ENCODE assay signal across 33 cellular contexts in genomic region chr1:111639602-111640198, GRCh38. TPM values are rescaled to one million over a fixed set of nuclear protein-coding genes. Genes with fewer than 3 reads are reported as not detected.
DNase-seq lines count a peak whose midpoint lies in the region; ATAC-seq, FAIRE-seq and TF ChIP-seq lines count a peak whose summit lies in the region.
"Had no signal": no experiment of that assay in that cellular context is flagged by ENCODE, and none has a peak within 500 bp of the region (broad histone marks: within the 10 kb centered on the region; RNA-seq: fewer than 3 reads in every experiment).

No MANE protein-coding gene starts in this region.

- H3K36me3 ChIP-seq in right lobe of liver = no peaks in the 10 kb centered on the region
- H3K36me3 ChIP-seq: esophagus squamous epithelium, pancreas, vagina had no signal

- H3K4me3 Mint-ChIP-seq in activated naive CD4-positive, alpha-beta T cell treated with anti-CD3 and anti-CD28 coated beads, Interleukin-2, amount 50 U/mL, for 24 hours = no peak overlapping the region
- no peak overlapping the region for H3K4me3 Mint-ChIP-seq in activated naive CD4-positive, alpha-beta T cell treated with anti-CD3 and anti-CD28 coated beads for 36 hours
- H3K4me3 Mint-ChIP-seq in type B pancreatic cell = peak overlapping the region; percentile 28
- H3K4me3 Mint-ChIP-seq in activated T-helper 17 cell treated with anti-CD3 and anti-CD28 coated beads, Interleukin-2, amount 50 U/mL, for 72 hours = no peak overlapping the region
- H3K4me3 Mint-ChIP-seq: activated CD4-positive, alpha-beta memory T cell treated with anti-CD3 and anti-CD28 coated beads, Interleukin-2, amount 10 ng/mL, durations not matched to agents 7 days and 5 days; neural crest cell; stimulated activated naive CD8-positive, alpha-beta T cell treated with anti-CD3 and anti-CD28 coated beads, Interleukin-15, Interleukin-2, amounts not matched to agents 100 ng/mL and 50 ng/mL, for 24 hours; T-helper 2 cell treated with Interferon-gamma antibody and Interleukin-4, amounts not matched to agents 5 μg/mL and 100 μg/mL, for 36 hours had no signal

- H3K36me3 Mint-ChIP-seq in activated naive CD4-positive, alpha-beta T cell treated with anti-CD3 and anti-CD28 coated beads, Interleukin-2, amount 50 U/mL, for 24 hours = peaks cover 8% of the 10 kb centered on the region
- peaks cover 11% of the 10 kb centered on the region for H3K36me3 Mint-ChIP-seq in activated naive CD4-positive, alpha-beta T cell treated with anti-CD3 and anti-CD28 coated beads for 36 hours (ENCODE audit: low read depth)
- H3K36me3 Mint-ChIP-seq in type B pancreatic cell = peaks cover 4% of the 10 kb centered on the region
- peaks cover 70% of the 10 kb centered on the region for H3K36me3 Mint-ChIP-seq in activated T-helper 17 cell treated with anti-CD3 and anti-CD28 coated beads, Interleukin-2, amount 50 U/mL, for 72 hours (ENCODE audit: low read depth)

- peak; percentile 48 to 82 (median 74) for ATAC-seq in right lobe of liver
- no peak for ATAC-seq in activated T-helper 17 cell treated with anti-CD3 and anti-CD28 coated beads, Interleukin-2, amount 50 U/mL, for 72 hours (replicated peaks)
- ATAC-seq: A549, foreskin keratinocyte, right cardiac atrium had no signal

- CTCF ChIA-PET in activated naive CD4-positive, alpha-beta T cell treated with anti-CD3 and anti-CD28 coated beads for 36 hours (lab: Charles Lee) = interaction anchor here (0.6 kb wide), 1 partner anchor 23 kb away, joined by 5 read pairs; no protein-coding TSS in a partner anchor

- intact Hi-C loops in activated naive CD4-positive, alpha-beta T cell treated with anti-CD3 and anti-CD28 coated beads for 36 hours (cut with micrococcal nuclease) = no loop called here
- intact Hi-C loops in right lobe of liver (cut with DNase I) = no loop called here

- no peak for DNase-seq in activated naive CD4-positive, alpha-beta T cell treated with anti-CD3 and anti-CD28 coated beads for 36 hours
- DNase-seq in OCI-M1 (lab: John Stamatoyannopoulos, UW) = peak; percentile 29
- no peak for DNase-seq in right lobe of liver
- DNase-seq in type B pancreatic cell (ENCODE audit: extremely low spot score, unreplicated experiment) = no peak
- no peak for DNase-seq in amygdala (lab: John Stamatoyannopoulos, UW)
- DNase-seq in GM12891 (ENCODE audit: insufficient read length, low spot score) = no peak
- DNase-seq: activated CD4-positive, alpha-beta memory T cell treated with anti-CD3 and anti-CD28 coated beads, Interleukin-2, amount 10 ng/mL, durations not matched to agents 7 days and 5 days; activated CD8-positive, alpha-beta memory T cell treated with anti-CD3 and anti-CD28 coated beads, Interleukin-2, amount 50 U/mL, for 48 hours; activated effector memory CD4-positive, alpha-beta T cell treated with Interleukin-2 at 50 U/mL for 16 hours; caudate nucleus; dermis blood vessel endothelial cell; esophagus squamous epithelium; foreskin keratinocyte; H7; KBM-7; kidney glomerular epithelial cell; NCI-H1092; NCI-H1694 treated with DMSO at 0.1 percent for 48 hours; NCI-H446; NCI-H748 treated with DMSO at 0.1 percent for 48 hours; pancreas; right cardiac atrium; spleen; stimulated activated CD4-positive, alpha-beta T cell treated with anti-CD3 and anti-CD28 coated beads, Interleukin-2, amount 100 ng/mL, for 24 hours; stimulated activated CD8-positive, alpha-beta memory T cell treated with anti-CD3 and anti-CD28 coated beads, Interleukin-4, amount 100 ng/mL, for 48 hours had no signal

- TF ChIP-seq POLR2A in right lobe of liver (IDR thresholded peaks at IDR 0.05) (no peak), GM12891 (IDR thresholded peaks at IDR 0.05; ENCODE audit: low read depth, low read length) (no peak)

- no peaks in the 10 kb centered on the region for H3K9me3 ChIP-seq in right lobe of liver
- H3K9me3 ChIP-seq: A549, esophagus squamous epithelium, pancreas, vagina had no signal

- no peaks in the 10 kb centered on the region for H3K27me3 Mint-ChIP-seq in activated naive CD4-positive, alpha-beta T cell treated with anti-CD3 and anti-CD28 coated beads, Interleukin-2, amount 50 U/mL, for 24 hours
- H3K27me3 Mint-ChIP-seq in activated naive CD4-positive, alpha-beta T cell treated with anti-CD3 and anti-CD28 coated beads for 36 hours (ENCODE audit: low read depth) = no peaks in the 10 kb centered on the region
- no peaks in the 10 kb centered on the region for H3K27me3 Mint-ChIP-seq in type B pancreatic cell
- no peaks in the 10 kb centered on the region for H3K27me3 Mint-ChIP-seq in activated T-helper 17 cell treated with anti-CD3 and anti-CD28 coated beads, Interleukin-2, amount 50 U/mL, for 72 hours
- H3K27me3 Mint-ChIP-seq: activated CD4-positive, alpha-beta memory T cell treated with anti-CD3 and anti-CD28 coated beads, Interleukin-2, amount 10 ng/mL, durations not matched to agents 7 days and 5 days; stimulated activated naive CD8-positive, alpha-beta T cell treated with anti-CD3 and anti-CD28 coated beads, Interleukin-15, Interleukin-2, amounts not matched to agents 100 ng/mL and 50 ng/mL, for 24 hours had no signal

- 44% methylated on average over 3 of the region's 3 CpGs for WGBS in right lobe of liver (ENCODE audit: insufficient coverage, low coverage, low lambda C conversion rate, missing lambda C conversion rate)

- H3K27ac Mint-ChIP-seq in activated naive CD4-positive, alpha-beta T cell treated with anti-CD3 and anti-CD28 coated beads, Interleukin-2, amount 50 U/mL, for 24 hours = peak overlapping the region; percentile 51
- no peak overlapping the region for H3K27ac Mint-ChIP-seq in activated naive CD4-positive, alpha-beta T cell treated with anti-CD3 and anti-CD28 coated beads for 36 hours
- no peak overlapping the region for H3K27ac Mint-ChIP-seq in type B pancreatic cell
- no peak overlapping the region for H3K27ac Mint-ChIP-seq in activated T-helper 17 cell treated with anti-CD3 and anti-CD28 coated beads, Interleukin-2, amount 50 U/mL, for 72 hours
- H3K27ac Mint-ChIP-seq: activated CD4-positive, alpha-beta memory T cell treated with anti-CD3 and anti-CD28 coated beads, Interleukin-2, amount 10 ng/mL, durations not matched to agents 7 days and 5 days; stimulated activated naive CD8-positive, alpha-beta T cell treated with anti-CD3 and anti-CD28 coated beads, Interleukin-15, Interleukin-2, amounts not matched to agents 100 ng/mL and 50 ng/mL, for 24 hours; T-helper 2 cell treated with Interferon-gamma antibody and Interleukin-4, amounts not matched to agents 5 μg/mL and 100 μg/mL, for 36 hours had no signal

- H3K27me3 ChIP-seq in right lobe of liver = no peaks in the 10 kb centered on the region
- H3K27me3 ChIP-seq: esophagus squamous epithelium, foreskin keratinocyte, pancreas, spleen, vagina had no signal

- FAIRE-seq in GM12891 (lab: Jason Lieb, UNC) = no peak
- FAIRE-seq: A549 had no signal

- H3K9me3 Mint-ChIP-seq in activated naive CD4-positive, alpha-beta T cell treated with anti-CD3 and anti-CD28 coated beads, Interleukin-2, amount 50 U/mL, for 24 hours = peaks cover 5% of the 10 kb centered on the region
- H3K9me3 Mint-ChIP-seq in activated naive CD4-positive, alpha-beta T cell treated with anti-CD3 and anti-CD28 coated beads for 36 hours = peaks cover 5% of the 10 kb centered on the region
- no peaks in the 10 kb centered on the region for H3K9me3 Mint-ChIP-seq in type B pancreatic cell
- no peaks in the 10 kb centered on the region for H3K9me3 Mint-ChIP-seq in activated T-helper 17 cell treated with anti-CD3 and anti-CD28 coated beads, Interleukin-2, amount 50 U/mL, for 72 hours
- H3K9me3 Mint-ChIP-seq: activated CD4-positive, alpha-beta memory T cell treated with anti-CD3 and anti-CD28 coated beads, Interleukin-2, amount 10 ng/mL, durations not matched to agents 7 days and 5 days had no signal

- peaks cover 77% of the 10 kb centered on the region for H3K4me1 Mint-ChIP-seq in activated naive CD4-positive, alpha-beta T cell treated with anti-CD3 and anti-CD28 coated beads, Interleukin-2, amount 50 U/mL, for 24 hours
- H3K4me1 Mint-ChIP-seq in activated naive CD4-positive, alpha-beta T cell treated with anti-CD3 and anti-CD28 coated beads for 36 hours (ENCODE audit: low read depth) = peaks cover 60% of the 10 kb centered on the region
- peaks cover 8% of the 10 kb centered on the region for H3K4me1 Mint-ChIP-seq in type B pancreatic cell (ENCODE audit: unreplicated experiment)
- H3K4me1 Mint-ChIP-seq in activated T-helper 17 cell treated with anti-CD3 and anti-CD28 coated beads, Interleukin-2, amount 50 U/mL, for 72 hours = peaks cover 42% of the 10 kb centered on the region

- TF ChIP-seq CTCF in right lobe of liver (IDR thresholded peaks at IDR 0.05) (no peak), type B pancreatic cell (conservative IDR thresholded peaks at IDR 0.05) (no peak)

- H3K4me1 ChIP-seq in right lobe of liver = peaks cover 0 to 21% (median 5%) of the 10 kb centered on the region in 4 donors
- H3K4me1 ChIP-seq: A549, foreskin keratinocyte had no signal

- no peak overlapping the region for H3K4me3 ChIP-seq in right lobe of liver
- H3K4me3 ChIP-seq: A549, esophagus squamous epithelium, lung, pancreas, spleen, vagina had no signal

- peak overlapping the region in 1 of 3 donors; percentile 34 for H3K27ac ChIP-seq in right lobe of liver
- H3K27ac ChIP-seq: A549, esophagus squamous epithelium, foreskin keratinocyte, pancreas, spleen, vagina had no signal

TF ChIP-seq in GM12891, 5 proteins besides CTCF, POLR2A, EP300 and RAD21:
- TF ChIP-seq POLR2AphosphoS5 (IDR thresholded peaks at IDR 0.05; ENCODE audit: low read depth, low read length) (no peak), SPI1 (IDR thresholded peaks at IDR 0.05; ENCODE audit: low read depth, low read length) (no peak), PAX5 (IDR thresholded peaks at IDR 0.05; ENCODE audit: insufficient read depth, low read length, severe bottlenecking) (no peak), TAF1 (IDR thresholded peaks at IDR 0.05; ENCODE audit: low read depth, low read length) (no peak), POU2F2 (IDR thresholded peaks at IDR 0.05; ENCODE audit: low read depth, low read length) (no peak)

RNA-seq across cellular contexts. Expression of gene RAP1A, which starts 20.1 kb away (rescaled TPM):
- 100 to 1,000 TPM; 152 to 155 TPM for total RNA-seq in activated naive CD4-positive, alpha-beta T cell treated with anti-CD3 and anti-CD28 coated beads for 36 hours
- total RNA-seq in right lobe of liver (10 to 100 TPM; 25.9 to 53.8 (median 33.3) TPM), type B pancreatic cell (ENCODE audit: low replicate concordance) (42.3 and 58.0 TPM in 2 replicates)
- polyA plus RNA-seq in GM12891 (2012; ENCODE audit: low read depth, missing spikeins) = 120 TPM
- 100 to 1,000 TPM; 155 to 209 TPM for total RNA-seq in activated T-helper 17 cell treated with anti-CD3 and anti-CD28 coated beads, Interleukin-2, amount 50 U/mL, for 72 hours
